ENCODE assay signal across 9 cellular contexts in the genomic region with DNA sequence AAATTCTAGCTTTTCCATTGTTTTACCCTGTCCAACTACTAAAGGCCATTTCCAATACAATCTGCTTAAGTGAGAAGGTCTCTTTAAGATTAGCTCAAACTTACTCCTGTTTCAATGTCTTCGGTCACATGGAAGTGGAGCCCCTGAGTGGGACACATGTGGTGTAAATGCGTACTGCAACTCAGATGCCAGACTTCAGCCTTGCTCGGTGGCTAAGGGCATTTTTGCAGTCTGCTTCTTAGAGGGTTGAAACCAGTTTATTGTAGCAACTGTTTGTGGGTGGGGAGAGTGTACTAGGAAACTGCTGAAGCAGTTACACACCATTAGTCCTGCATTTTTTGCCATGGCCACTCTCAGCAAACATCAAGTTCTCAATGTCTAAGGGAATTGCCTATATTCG.
A peak's percentile ranks its signal among the peaks of the same experiment; 100 is the strongest.
DNase-seq lines count a peak whose midpoint lies in the region; ATAC-seq and TF ChIP-seq lines count a peak whose summit lies in the region.
"Had no signal": no experiment of that assay in that cellular context is flagged by ENCODE, and none has a peak within 500 bp of the region (broad histone marks: within the 10 kb centered on the region; RNA-seq: fewer than 3 reads in every experiment).

No MANE protein-coding gene starts in this region.

- H3K4me3 Mint-ChIP-seq in neural crest cell = peak overlapping the region; percentile 64
- H3K4me3 Mint-ChIP-seq: natural killer cell had no signal

- no peak overlapping the region for H3K4me2 ChIP-seq in Loucy (ENCODE audit: low read depth, low read length, poor library complexity, severe bottlenecking)

- H3K4me3 ChIP-seq in Loucy (ENCODE audit: low read length, poor library complexity, severe bottlenecking) (no peak overlapping the region), brain microvascular endothelial cell (ENCODE audit: low read depth, low read length) (no peak overlapping the region)
- H3K4me3 ChIP-seq: colonic mucosa had no signal

- H3K36me3 Mint-ChIP-seq in neural crest cell (ENCODE audit: low read depth) = no peaks in the 10 kb centered on the region
- H3K36me3 Mint-ChIP-seq: natural killer cell had no signal

- no peaks in the 10 kb centered on the region for H3K9me3 Mint-ChIP-seq in neural crest cell
- H3K9me3 Mint-ChIP-seq: natural killer cell had no signal

- H3K79me2 ChIP-seq in Loucy (ENCODE audit: insufficient read depth, low read length) = no peaks in the 10 kb centered on the region

- in situ Hi-C loops in brain microvascular endothelial cell (cut with HindIII; ENCODE audit: low pct_ligation_motif_present, low sequenced_read_pairs) = no loop called here

- H3K27me3 ChIP-seq in Loucy (ENCODE audit: insufficient read depth, low read length, poor library complexity, severe bottlenecking) (no peaks in the 10 kb centered on the region), brain microvascular endothelial cell (replicated peaks) (no peaks in the 10 kb centered on the region)
- H3K27me3 ChIP-seq: colonic mucosa had no signal

- H2AFZ ChIP-seq in Loucy (ENCODE audit: low read length) = no peak overlapping the region

- H3K9ac ChIP-seq in Loucy (ENCODE audit: low read depth, low read length, poor library complexity, severe bottlenecking) = no peak overlapping the region

- H3K9me3 ChIP-seq in Loucy (ENCODE audit: insufficient read depth, low read depth, low read length) = no peaks in the 10 kb centered on the region
- H3K9me3 ChIP-seq: colonic mucosa had no signal

- H3K4me1 ChIP-seq in Loucy (ENCODE audit: insufficient read depth, low read length, poor library complexity, severe bottlenecking) = peaks cover 11% of the 10 kb centered on the region
- H3K4me1 ChIP-seq: colonic mucosa had no signal

- H3K9me2 ChIP-seq in Loucy (replicated peaks; ENCODE audit: low read depth, low read length) = no peaks in the 10 kb centered on the region

- no peak overlapping the region for H3K27ac Mint-ChIP-seq in neural crest cell (ENCODE audit: unreplicated experiment)
- H3K27ac Mint-ChIP-seq: natural killer cell had no signal

- H3K27ac ChIP-seq in brain microvascular endothelial cell = no peak overlapping the region
- H3K27ac ChIP-seq: colonic mucosa had no signal

- ATAC-seq in GM18519 (IDR thresholded peaks at IDR 0.05; ENCODE audit: low FRiP score, unreplicated experiment) (no peak), GM18868 (IDR thresholded peaks at IDR 0.05; ENCODE audit: unreplicated experiment) (no peak)
- ATAC-seq: natural killer cell had no signal

- no peak for DNase-seq in brain microvascular endothelial cell
- DNase-seq in neural crest cell (ENCODE audit: low read depth, low spot score) = no peak
- no peak for DNase-seq in cortex of kidney (lab: John Stamatoyannopoulos, UW)
- DNase-seq: colonic mucosa, natural killer cell had no signal

- peaks cover 38% of the 10 kb centered on the region for H3K4me1 Mint-ChIP-seq in neural crest cell

- peak; percentile 36; the same call in 2 of the 3 replicates for TF ChIP-seq CTCF in GM12872 (IDR thresholded peaks at IDR 0.05; ENCODE audit: insufficient read depth, low read depth, low read length)
- peak; percentile 41 for TF ChIP-seq CTCF in Loucy (conservative IDR thresholded peaks at IDR 0.05; ENCODE audit: low read length)
- TF ChIP-seq CTCF in brain microvascular endothelial cell (IDR thresholded peaks at IDR 0.05; ENCODE audit: low read depth, low read length, missing control alignments) = peak; percentile 53
- peak; percentile 49 for TF ChIP-seq CTCF in neural crest cell (conservative IDR thresholded peaks at IDR 0.05)

- peaks cover 6% of the 10 kb centered on the region for H4K20me1 ChIP-seq in Loucy (ENCODE audit: insufficient read depth, low read length, poor library complexity, severe bottlenecking)

- H3K36me3 ChIP-seq in Loucy (ENCODE audit: insufficient read depth, low read length) (no peaks in the 10 kb centered on the region), brain microvascular endothelial cell (replicated peaks) (no peaks in the 10 kb centered on the region)
- H3K36me3 ChIP-seq: colonic mucosa had no signal

- no peaks in the 10 kb centered on the region for H3F3A ChIP-seq in Loucy (ENCODE audit: low read depth)

- H3K27me3 Mint-ChIP-seq in neural crest cell (ENCODE audit: low read depth) = peaks cover 2% of the 10 kb centered on the region
